In the genomic region with DNA sequence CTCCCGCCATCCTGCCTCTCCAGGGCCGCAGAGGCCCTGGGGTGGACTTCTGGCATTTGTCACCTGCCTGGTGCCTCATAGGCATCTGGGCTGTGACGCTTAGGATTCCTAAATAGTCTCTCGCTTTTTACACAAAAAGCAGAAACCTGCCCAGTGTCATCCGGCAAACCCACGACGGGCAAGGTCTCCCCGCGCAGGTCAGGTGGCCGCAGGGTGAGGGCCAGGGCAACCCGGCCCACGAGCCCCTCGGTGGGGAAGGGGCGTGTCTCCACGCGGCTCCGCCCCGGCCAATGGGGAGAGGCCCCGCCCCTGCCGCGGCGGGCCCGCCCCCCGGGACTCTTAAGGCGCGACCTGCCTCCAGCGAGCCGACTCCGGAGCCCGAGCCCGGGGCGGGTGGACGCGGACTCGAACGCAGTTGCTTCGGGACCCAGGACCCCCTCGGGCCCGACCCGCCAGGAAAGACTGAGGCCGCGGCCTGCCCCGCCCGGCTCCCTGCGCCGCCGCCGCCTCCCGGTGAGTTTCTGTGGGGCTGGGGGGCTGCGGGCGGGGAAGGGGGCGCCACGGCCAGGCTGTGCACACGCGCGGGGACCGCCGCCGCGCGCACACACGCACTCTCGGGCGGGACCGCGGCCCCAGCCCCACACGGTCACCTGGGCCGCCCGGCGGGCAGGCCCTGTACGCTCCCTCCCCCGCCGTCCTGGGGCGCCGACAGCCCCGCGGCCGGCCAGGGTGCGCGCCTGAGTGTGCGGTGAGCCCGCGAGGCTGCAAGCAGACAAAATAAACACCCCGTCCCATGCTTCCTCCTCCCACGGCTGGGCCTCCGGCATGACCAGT, we compare ENCODE assay signal across 1 cellular context.
TF ChIP-seq lines count a peak whose summit lies in the region.

A gene (plus strand): TSS at position 368 of the 834 bp plus-strand sequence. CDS start 9,030 bp downstream, outside the sequence.

TF ChIP-seq in WTC11, 78 proteins besides CTCF, POLR2A, EP300 and RAD21 (continued from another document):
- TF ChIP-seq, protein P1, sequence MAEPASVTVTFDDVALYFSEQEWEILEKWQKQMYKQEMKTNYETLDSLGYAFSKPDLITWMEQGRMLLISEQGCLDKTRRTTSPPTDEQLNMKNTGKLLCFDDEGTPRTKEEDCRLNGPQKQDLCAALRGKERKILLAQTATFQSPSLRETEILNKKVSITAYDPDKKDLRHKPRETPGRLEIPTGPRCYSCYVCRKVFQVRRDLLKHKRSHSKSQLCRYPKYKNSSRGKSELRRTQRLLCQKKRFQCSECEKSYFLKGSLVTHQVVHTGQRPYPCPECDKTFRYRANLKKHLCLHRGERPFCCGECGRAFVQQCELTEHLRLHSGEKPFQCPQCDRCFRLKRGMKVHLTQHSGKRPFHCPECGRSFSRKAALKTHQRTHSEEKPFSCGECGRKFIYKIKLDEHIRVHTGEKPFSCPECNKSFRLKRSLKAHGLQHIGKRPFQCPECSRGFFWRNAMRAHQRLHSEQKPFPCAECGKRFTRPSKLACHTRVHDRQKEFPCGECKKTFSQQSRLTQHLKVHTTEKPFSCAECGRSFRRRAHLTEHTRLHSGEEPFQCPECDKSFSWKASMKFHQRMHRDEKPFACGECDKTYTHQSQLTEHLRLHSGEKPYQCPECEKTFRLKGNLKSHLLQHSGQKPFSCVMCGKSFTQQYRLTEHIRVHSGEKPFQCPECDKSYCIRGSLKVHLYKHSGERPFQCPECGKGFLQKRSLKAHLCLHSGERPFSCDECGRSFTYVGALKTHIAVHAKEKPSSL (CRISPR knock-in tag; conservative IDR thresholded peaks at IDR 0.05) = no peak
- no peak; the same call in 1 of the 2 replicates for TF ChIP-seq NFYB (CRISPR knock-in tag; conservative IDR thresholded peaks at IDR 0.05; ENCODE audit: low read depth)
- TF ChIP-seq ESRRA (CRISPR knock-in tag; IDR thresholded peaks at IDR 0.05; ENCODE audit: borderline replicate concordance) = no peak
- TF ChIP-seq, protein P2, sequence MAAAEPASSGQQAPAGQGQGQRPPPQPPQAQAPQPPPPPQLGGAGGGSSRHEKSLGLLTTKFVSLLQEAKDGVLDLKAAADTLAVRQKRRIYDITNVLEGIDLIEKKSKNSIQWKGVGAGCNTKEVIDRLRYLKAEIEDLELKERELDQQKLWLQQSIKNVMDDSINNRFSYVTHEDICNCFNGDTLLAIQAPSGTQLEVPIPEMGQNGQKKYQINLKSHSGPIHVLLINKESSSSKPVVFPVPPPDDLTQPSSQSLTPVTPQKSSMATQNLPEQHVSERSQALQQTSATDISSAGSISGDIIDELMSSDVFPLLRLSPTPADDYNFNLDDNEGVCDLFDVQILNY (CRISPR knock-in tag; IDR thresholded peaks at IDR 0.05) = peak; percentile 66
